ENCODE assay signal across 1 cellular context in the genomic region with DNA sequence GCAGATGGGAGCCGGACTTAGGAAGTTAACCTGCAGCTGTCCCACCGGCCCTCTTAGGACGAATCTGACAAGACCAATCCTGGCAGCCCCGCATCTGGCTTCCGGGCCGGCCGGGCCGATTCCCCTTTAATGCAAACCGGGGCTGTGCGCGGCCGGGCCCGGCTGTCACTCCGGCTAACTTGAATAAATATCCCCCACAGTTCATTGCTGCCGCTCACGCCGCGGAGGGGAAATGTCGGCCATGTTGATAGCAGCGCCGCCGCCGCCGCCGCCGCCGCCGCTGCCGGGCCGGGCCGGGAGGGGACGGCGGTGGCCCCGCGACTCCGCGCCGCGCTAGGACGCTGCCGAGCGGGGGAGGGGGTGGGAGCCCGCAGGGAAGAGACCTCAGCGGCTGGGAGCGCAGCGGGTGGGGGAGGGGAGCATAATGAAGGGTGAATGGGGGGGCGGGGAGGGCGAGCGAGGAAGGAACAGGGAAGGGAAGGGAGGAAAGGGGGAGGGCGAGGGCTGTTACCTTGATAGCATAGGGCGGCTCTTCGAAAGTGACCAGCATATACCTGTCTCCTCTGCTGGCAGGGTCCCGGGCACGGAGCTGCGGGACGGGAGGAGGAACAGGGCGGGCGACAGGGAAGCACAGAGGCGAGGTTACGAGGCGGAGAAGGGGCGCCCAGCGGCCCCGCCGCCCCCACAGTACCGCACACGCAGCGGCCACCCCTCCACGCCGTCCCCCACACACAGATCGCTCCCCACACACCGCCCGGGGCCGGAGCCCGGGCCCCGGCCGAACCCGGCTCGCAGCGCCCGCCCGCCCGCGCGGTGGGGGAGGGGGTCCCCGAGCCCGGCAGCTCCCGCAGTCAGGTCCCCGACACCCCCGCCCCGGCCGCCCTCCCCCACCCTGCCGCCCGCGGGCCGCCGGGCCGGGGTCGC.
A peak's percentile ranks its signal among the peaks of the same experiment; 100 is the strongest.
TF ChIP-seq lines count a peak whose summit lies in the region.

No MANE protein-coding gene starts in this region.

TF ChIP-seq in HEK293, 187 proteins besides CTCF, POLR2A, EP300 and RAD21 (continued from another document):
- TF ChIP-seq, protein P1, sequence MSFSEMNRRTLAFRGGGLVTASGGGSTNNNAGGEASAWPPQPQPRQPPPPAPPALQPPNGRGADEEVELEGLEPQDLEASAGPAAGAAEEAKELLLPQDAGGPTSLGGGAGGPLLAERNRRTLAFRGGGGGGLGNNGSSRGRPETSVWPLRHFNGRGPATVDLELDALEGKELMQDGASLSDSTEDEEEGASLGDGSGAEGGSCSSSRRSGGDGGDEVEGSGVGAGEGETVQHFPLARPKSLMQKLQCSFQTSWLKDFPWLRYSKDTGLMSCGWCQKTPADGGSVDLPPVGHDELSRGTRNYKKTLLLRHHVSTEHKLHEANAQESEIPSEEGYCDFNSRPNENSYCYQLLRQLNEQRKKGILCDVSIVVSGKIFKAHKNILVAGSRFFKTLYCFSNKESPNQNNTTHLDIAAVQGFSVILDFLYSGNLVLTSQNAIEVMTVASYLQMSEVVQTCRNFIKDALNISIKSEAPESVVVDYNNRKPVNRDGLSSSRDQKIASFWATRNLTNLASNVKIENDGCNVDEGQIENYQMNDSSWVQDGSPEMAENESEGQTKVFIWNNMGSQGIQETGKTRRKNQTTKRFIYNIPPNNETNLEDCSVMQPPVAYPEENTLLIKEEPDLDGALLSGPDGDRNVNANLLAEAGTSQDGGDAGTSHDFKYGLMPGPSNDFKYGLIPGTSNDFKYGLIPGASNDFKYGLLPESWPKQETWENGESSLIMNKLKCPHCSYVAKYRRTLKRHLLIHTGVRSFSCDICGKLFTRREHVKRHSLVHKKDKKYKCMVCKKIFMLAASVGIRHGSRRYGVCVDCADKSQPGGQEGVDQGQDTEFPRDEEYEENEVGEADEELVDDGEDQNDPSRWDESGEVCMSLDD (tag by site-specific recombination; IDR thresholded peaks at IDR 0.05) = no peak
- TF ChIP-seq, protein P2, sequence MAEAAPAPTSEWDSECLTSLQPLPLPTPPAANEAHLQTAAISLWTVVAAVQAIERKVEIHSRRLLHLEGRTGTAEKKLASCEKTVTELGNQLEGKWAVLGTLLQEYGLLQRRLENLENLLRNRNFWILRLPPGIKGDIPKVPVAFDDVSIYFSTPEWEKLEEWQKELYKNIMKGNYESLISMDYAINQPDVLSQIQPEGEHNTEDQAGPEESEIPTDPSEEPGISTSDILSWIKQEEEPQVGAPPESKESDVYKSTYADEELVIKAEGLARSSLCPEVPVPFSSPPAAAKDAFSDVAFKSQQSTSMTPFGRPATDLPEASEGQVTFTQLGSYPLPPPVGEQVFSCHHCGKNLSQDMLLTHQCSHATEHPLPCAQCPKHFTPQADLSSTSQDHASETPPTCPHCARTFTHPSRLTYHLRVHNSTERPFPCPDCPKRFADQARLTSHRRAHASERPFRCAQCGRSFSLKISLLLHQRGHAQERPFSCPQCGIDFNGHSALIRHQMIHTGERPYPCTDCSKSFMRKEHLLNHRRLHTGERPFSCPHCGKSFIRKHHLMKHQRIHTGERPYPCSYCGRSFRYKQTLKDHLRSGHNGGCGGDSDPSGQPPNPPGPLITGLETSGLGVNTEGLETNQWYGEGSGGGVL (tag by site-specific recombination; IDR thresholded peaks at IDR 0.05) = peak; percentile 88
- TF ChIP-seq, protein P3, sequence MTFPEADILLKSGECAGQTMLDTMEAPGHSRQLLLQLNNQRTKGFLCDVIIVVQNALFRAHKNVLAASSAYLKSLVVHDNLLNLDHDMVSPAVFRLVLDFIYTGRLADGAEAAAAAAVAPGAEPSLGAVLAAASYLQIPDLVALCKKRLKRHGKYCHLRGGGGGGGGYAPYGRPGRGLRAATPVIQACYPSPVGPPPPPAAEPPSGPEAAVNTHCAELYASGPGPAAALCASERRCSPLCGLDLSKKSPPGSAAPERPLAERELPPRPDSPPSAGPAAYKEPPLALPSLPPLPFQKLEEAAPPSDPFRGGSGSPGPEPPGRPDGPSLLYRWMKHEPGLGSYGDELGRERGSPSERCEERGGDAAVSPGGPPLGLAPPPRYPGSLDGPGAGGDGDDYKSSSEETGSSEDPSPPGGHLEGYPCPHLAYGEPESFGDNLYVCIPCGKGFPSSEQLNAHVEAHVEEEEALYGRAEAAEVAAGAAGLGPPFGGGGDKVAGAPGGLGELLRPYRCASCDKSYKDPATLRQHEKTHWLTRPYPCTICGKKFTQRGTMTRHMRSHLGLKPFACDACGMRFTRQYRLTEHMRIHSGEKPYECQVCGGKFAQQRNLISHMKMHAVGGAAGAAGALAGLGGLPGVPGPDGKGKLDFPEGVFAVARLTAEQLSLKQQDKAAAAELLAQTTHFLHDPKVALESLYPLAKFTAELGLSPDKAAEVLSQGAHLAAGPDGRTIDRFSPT (tag by site-specific recombination; IDR thresholded peaks at IDR 0.05) = no peak; the same call in 1 of the 2 replicates
- TF ChIP-seq WT1 (tag by site-specific recombination; IDR thresholded peaks at IDR 0.05) (peak; percentile 62), ZBTB7A (tag by site-specific recombination; IDR thresholded peaks at IDR 0.05; ENCODE audit: low read depth) (0 out of 2 replicates have a peak, but pooled peaks have one; percentile 46), EGR2 (tag by site-specific recombination; IDR thresholded peaks at IDR 0.05; ENCODE audit: low read depth) (peak; percentile 59; the same call in 1 of the 2 replicates), SP2 (tag by site-specific recombination; IDR thresholded peaks at IDR 0.05) (peak; percentile 79), ZNF660 (tag by site-specific recombination; IDR thresholded peaks at IDR 0.05) (0 out of 2 replicates have a peak, but pooled peaks have one; percentile 33), ZNF335 (tag by site-specific recombination; conservative IDR thresholded peaks at IDR 0.05) (0 out of 2 replicates have a peak, but pooled peaks have one; percentile 42), ZNF169 (tag by site-specific recombination; IDR thresholded peaks at IDR 0.05) (no peak), KLF9 (tag by site-specific recombination; IDR thresholded peaks at IDR 0.05; ENCODE audit: low read depth) (peak; percentile 28; the same call in 1 of the 2 replicates), ZFP69B (tag by site-specific recombination; IDR thresholded peaks at IDR 0.05) (peak; percentile 90), ZNF214 (tag by site-specific recombination; IDR thresholded peaks at IDR 0.05; ENCODE audit: borderline replicate concordance) (no peak), PRDM1 (tag by site-specific recombination; IDR thresholded peaks at IDR 0.05) (peak; percentile 51), ZNF423 (tag by site-specific recombination; IDR thresholded peaks at IDR 0.05) (no peak), ZNF24 (tag by site-specific recombination; IDR thresholded peaks at IDR 0.05) (0 out of 2 replicates have a peak, but pooled peaks have one; percentile 16), KLF8 (tag by site-specific recombination; IDR thresholded peaks at IDR 0.05) (peak; percentile 33; the same call in 1 of the 2 replicates), GLI4 (tag by site-specific recombination; IDR thresholded peaks at IDR 0.05) (0 out of 2 replicates have a peak, but pooled peaks have one; percentile 66), ZNF596 (tag by site-specific recombination; IDR thresholded peaks at IDR 0.05) (no peak), HOXC10 (CRISPR knock-in tag; IDR thresholded peaks at IDR 0.05) (no peak), ZNF701 (tag by site-specific recombination; IDR thresholded peaks at IDR 0.05) (no peak), GLIS1 (tag by site-specific recombination; IDR thresholded peaks at IDR 0.05) (peak; percentile 15), ZFHX2 (tag by site-specific recombination; conservative IDR thresholded peaks at IDR 0.05) (peak; percentile 77), TRIM28 (IDR thresholded peaks at IDR 0.05; ENCODE audit: borderline replicate concordance, low read length) (no peak), ZBTB8A (tag by site-specific recombination; IDR thresholded peaks at IDR 0.05) (no peak), ZNF146 (tag by site-specific recombination; IDR thresholded peaks at IDR 0.05) (no peak)
- TF ChIP-seq, protein P4, sequence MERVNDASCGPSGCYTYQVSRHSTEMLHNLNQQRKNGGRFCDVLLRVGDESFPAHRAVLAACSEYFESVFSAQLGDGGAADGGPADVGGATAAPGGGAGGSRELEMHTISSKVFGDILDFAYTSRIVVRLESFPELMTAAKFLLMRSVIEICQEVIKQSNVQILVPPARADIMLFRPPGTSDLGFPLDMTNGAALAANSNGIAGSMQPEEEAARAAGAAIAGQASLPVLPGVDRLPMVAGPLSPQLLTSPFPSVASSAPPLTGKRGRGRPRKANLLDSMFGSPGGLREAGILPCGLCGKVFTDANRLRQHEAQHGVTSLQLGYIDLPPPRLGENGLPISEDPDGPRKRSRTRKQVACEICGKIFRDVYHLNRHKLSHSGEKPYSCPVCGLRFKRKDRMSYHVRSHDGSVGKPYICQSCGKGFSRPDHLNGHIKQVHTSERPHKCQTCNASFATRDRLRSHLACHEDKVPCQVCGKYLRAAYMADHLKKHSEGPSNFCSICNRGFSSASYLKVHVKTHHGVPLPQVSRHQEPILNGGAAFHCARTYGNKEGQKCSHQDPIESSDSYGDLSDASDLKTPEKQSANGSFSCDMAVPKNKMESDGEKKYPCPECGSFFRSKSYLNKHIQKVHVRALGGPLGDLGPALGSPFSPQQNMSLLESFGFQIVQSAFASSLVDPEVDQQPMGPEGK (tag by site-specific recombination; IDR thresholded peaks at IDR 0.05) = peak; percentile 88
- TF ChIP-seq, protein P5, sequence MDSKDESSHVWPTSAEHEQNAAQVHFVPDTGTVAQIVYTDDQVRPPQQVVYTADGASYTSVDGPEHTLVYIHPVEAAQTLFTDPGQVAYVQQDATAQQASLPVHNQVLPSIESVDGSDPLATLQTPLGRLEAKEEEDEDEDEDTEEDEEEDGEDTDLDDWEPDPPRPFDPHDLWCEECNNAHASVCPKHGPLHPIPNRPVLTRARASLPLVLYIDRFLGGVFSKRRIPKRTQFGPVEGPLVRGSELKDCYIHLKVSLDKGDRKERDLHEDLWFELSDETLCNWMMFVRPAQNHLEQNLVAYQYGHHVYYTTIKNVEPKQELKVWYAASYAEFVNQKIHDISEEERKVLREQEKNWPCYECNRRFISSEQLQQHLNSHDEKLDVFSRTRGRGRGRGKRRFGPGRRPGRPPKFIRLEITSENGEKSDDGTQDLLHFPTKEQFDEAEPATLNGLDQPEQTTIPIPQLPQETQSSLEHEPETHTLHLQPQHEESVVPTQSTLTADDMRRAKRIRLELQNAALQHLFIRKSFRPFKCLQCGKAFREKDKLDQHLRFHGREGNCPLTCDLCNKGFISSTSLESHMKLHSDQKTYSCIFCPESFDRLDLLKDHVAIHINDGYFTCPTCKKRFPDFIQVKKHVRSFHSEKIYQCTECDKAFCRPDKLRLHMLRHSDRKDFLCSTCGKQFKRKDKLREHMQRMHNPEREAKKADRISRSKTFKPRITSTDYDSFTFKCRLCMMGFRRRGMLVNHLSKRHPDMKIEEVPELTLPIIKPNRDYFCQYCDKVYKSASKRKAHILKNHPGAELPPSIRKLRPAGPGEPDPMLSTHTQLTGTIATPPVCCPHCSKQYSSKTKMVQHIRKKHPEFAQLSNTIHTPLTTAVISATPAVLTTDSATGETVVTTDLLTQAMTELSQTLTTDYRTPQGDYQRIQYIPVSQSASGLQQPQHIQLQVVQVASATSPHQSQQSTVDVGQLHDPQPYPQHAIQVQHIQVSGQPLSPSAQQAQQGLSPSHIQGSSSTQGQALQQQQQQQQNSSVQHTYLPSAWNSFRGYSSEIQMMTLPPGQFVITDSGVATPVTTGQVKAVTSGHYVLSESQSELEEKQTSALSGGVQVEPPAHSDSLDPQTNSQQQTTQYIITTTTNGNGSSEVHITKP (tag by site-specific recombination; IDR thresholded peaks at IDR 0.05) = 0 out of 2 replicates have a peak, but pooled peaks have one; percentile 31
- TF ChIP-seq, protein P6, sequence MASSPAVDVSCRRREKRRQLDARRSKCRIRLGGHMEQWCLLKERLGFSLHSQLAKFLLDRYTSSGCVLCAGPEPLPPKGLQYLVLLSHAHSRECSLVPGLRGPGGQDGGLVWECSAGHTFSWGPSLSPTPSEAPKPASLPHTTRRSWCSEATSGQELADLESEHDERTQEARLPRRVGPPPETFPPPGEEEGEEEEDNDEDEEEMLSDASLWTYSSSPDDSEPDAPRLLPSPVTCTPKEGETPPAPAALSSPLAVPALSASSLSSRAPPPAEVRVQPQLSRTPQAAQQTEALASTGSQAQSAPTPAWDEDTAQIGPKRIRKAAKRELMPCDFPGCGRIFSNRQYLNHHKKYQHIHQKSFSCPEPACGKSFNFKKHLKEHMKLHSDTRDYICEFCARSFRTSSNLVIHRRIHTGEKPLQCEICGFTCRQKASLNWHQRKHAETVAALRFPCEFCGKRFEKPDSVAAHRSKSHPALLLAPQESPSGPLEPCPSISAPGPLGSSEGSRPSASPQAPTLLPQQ (tag by site-specific recombination; IDR thresholded peaks at IDR 0.05) = peak; percentile 87
- TF ChIP-seq, protein P7, sequence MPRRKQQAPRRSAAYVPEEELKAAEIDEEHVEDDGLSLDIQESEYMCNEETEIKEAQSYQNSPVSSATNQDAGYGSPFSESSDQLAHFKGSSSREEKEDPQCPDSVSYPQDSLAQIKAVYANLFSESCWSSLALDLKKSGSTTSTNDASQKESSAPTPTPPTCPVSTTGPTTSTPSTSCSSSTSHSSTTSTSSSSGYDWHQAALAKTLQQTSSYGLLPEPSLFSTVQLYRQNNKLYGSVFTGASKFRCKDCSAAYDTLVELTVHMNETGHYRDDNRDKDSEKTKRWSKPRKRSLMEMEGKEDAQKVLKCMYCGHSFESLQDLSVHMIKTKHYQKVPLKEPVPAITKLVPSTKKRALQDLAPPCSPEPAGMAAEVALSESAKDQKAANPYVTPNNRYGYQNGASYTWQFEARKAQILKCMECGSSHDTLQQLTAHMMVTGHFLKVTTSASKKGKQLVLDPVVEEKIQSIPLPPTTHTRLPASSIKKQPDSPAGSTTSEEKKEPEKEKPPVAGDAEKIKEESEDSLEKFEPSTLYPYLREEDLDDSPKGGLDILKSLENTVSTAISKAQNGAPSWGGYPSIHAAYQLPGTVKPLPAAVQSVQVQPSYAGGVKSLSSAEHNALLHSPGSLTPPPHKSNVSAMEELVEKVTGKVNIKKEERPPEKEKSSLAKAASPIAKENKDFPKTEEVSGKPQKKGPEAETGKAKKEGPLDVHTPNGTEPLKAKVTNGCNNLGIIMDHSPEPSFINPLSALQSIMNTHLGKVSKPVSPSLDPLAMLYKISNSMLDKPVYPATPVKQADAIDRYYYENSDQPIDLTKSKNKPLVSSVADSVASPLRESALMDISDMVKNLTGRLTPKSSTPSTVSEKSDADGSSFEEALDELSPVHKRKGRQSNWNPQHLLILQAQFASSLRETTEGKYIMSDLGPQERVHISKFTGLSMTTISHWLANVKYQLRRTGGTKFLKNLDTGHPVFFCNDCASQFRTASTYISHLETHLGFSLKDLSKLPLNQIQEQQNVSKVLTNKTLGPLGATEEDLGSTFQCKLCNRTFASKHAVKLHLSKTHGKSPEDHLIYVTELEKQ (tag by site-specific recombination; IDR thresholded peaks at IDR 0.05; ENCODE audit: borderline replicate concordance) = no peak
- TF ChIP-seq, protein P8, sequence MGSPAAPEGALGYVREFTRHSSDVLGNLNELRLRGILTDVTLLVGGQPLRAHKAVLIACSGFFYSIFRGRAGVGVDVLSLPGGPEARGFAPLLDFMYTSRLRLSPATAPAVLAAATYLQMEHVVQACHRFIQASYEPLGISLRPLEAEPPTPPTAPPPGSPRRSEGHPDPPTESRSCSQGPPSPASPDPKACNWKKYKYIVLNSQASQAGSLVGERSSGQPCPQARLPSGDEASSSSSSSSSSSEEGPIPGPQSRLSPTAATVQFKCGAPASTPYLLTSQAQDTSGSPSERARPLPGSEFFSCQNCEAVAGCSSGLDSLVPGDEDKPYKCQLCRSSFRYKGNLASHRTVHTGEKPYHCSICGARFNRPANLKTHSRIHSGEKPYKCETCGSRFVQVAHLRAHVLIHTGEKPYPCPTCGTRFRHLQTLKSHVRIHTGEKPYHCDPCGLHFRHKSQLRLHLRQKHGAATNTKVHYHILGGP (tag by site-specific recombination; IDR thresholded peaks at IDR 0.05) = peak; percentile 55; the same call in 1 of the 2 replicates
